ENCODE assay signal across 9 cellular contexts in the genomic region with DNA sequence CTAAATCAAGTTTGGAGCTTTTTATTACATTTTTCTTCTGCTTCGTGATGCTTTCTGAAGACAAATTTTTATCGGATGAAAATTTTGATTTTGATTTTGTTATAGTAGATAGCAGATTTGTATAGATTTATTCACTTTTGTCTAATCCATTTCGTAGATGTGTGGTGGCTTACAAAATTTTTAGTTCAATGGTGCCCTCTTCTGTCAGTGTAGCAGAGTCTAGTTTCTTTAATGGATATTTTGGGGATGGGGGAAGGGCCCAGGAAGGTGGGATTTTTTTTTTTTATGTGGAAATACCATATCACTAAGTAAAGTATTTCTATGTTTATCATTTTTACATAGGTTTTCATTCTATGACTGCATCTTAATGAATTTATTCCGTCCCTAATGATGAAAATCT.
DNase-seq lines count a peak whose midpoint lies in the region; ATAC-seq, FAIRE-seq and TF ChIP-seq lines count a peak whose summit lies in the region.
"Had no signal": no experiment of that assay in that cellular context is flagged by ENCODE, and none has a peak within 500 bp of the region (broad histone marks: within the 10 kb centered on the region; RNA-seq: fewer than 3 reads in every experiment).

No MANE protein-coding gene starts in this region.

- FAIRE-seq in urothelium cell line (lab: Jason Lieb, UNC): no peak
- FAIRE-seq: small intestine had no signal

- peak; percentile 15 to 71 for DNase-seq in cardiac muscle cell (ENCODE audit: low read depth in 1 of 2, low spot score in 1 of 2)
- DNase-seq in right atrium auricular region (ENCODE audit: low spot score): no peak
- peak; percentile 50 for DNase-seq in RKO (ENCODE audit: low spot score)
- DNase-seq in fibroblast of the aortic adventitia (ENCODE audit: low read depth): peak; percentile 88
- DNase-seq in urothelium cell line (ENCODE audit: low spot score): peak; percentile 14
- no peak for DNase-seq in activated gamma-delta T cell treated with Interleukin-2 at 50 U/mL for 16 hours
- DNase-seq: small intestine had no signal

- H3K4me3 ChIP-seq in cardiac muscle cell (no peak overlapping the region), right atrium auricular region (no peak overlapping the region), fibroblast of the aortic adventitia (ENCODE audit: low read depth, low read length) (no peak overlapping the region)

- H3K27ac ChIP-seq in cardiac muscle cell: no peak overlapping the region
- no peak overlapping the region for H3K27ac ChIP-seq in right atrium auricular region

- H3K27me3 ChIP-seq in cardiac muscle cell (no peaks in the 10 kb centered on the region), right atrium auricular region (no peaks in the 10 kb centered on the region)

- H3K9me3 ChIP-seq in cardiac muscle cell (ENCODE audit: low read depth) (no peaks in the 10 kb centered on the region), right atrium auricular region (no peaks in the 10 kb centered on the region)

- ATAC-seq in GM21390 (IDR thresholded peaks at IDR 0.05; ENCODE audit: unreplicated experiment): no peak
- no peak for ATAC-seq in GM19467 (IDR thresholded peaks at IDR 0.05; ENCODE audit: unreplicated experiment)

- TF ChIP-seq CTCF in cardiac muscle cell (IDR thresholded peaks at IDR 0.05; ENCODE audit: low read depth, low read length): peak; percentile 48
- peak in 1 of 2 donors; percentile 45 for TF ChIP-seq CTCF in right atrium auricular region (IDR thresholded peaks at IDR 0.05)
- peak; percentile 52 for TF ChIP-seq CTCF in fibroblast of the aortic adventitia (IDR thresholded peaks at IDR 0.05; ENCODE audit: insufficient read depth, low read length)

- no peaks in the 10 kb centered on the region for H3K36me3 ChIP-seq in cardiac muscle cell
- no peaks in the 10 kb centered on the region for H3K36me3 ChIP-seq in right atrium auricular region

- H3K4me1 ChIP-seq in cardiac muscle cell (ENCODE audit: low read depth) (no peaks in the 10 kb centered on the region), right atrium auricular region (no peaks in the 10 kb centered on the region)

Comparison
In these comparisons a context has a peak if more than half of its experiments do, and no peak if none do; other contexts are left out.
1. DNase-seq: peak in cardiac muscle cell (2 of 2), RKO (single experiment), fibroblast of the aortic adventitia (single experiment) and urothelium cell line (single experiment); none in right atrium auricular region (single experiment) and activated gamma-delta T cell treated with Interleukin-2 at 50 U/mL for 16 hours (single experiment).